Comparison of ENCODE assay signal across 1 cellular context in genomic region chr1:160438320-160438918, GRCh38.
TF ChIP-seq lines count a peak whose summit lies in the region.

No MANE protein-coding gene starts in this region.

TF ChIP-seq in GM23338, 12 proteins besides CTCF, POLR2A, EP300 and RAD21 (continued from another document):
- TF ChIP-seq ZNF462 (CRISPR knock-in tag; IDR thresholded peaks at IDR 0.05) (no peak), POLR2AphosphoS5 (IDR thresholded peaks at IDR 0.05; ENCODE audit: low read depth) (no peak), JUNB (IDR thresholded peaks at IDR 0.05; ENCODE audit: unreplicated experiment) (no peak), STAT1 (IDR thresholded peaks at IDR 0.05; ENCODE audit: unreplicated experiment) (no peak)
- TF ChIP-seq, protein P1, sequence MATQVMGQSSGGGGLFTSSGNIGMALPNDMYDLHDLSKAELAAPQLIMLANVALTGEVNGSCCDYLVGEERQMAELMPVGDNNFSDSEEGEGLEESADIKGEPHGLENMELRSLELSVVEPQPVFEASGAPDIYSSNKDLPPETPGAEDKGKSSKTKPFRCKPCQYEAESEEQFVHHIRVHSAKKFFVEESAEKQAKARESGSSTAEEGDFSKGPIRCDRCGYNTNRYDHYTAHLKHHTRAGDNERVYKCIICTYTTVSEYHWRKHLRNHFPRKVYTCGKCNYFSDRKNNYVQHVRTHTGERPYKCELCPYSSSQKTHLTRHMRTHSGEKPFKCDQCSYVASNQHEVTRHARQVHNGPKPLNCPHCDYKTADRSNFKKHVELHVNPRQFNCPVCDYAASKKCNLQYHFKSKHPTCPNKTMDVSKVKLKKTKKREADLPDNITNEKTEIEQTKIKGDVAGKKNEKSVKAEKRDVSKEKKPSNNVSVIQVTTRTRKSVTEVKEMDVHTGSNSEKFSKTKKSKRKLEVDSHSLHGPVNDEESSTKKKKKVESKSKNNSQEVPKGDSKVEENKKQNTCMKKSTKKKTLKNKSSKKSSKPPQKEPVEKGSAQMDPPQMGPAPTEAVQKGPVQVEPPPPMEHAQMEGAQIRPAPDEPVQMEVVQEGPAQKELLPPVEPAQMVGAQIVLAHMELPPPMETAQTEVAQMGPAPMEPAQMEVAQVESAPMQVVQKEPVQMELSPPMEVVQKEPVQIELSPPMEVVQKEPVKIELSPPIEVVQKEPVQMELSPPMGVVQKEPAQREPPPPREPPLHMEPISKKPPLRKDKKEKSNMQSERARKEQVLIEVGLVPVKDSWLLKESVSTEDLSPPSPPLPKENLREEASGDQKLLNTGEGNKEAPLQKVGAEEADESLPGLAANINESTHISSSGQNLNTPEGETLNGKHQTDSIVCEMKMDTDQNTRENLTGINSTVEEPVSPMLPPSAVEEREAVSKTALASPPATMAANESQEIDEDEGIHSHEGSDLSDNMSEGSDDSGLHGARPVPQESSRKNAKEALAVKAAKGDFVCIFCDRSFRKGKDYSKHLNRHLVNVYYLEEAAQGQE (IDR thresholded peaks at IDR 0.05; ENCODE audit: unreplicated experiment) = no peak
